ENCODE assay signal across 26 cellular contexts in genomic region chr11:102989379-102990047, GRCh38. TPM values are rescaled to one million over a fixed set of nuclear protein-coding genes. Genes with fewer than 3 reads are reported as not detected.
DNase-seq lines count a peak whose midpoint lies in the region; ATAC-seq and TF ChIP-seq lines count a peak whose summit lies in the region.
"Had no signal": no experiment of that assay in that cellular context is flagged by ENCODE, and none has a peak within 500 bp of the region (broad histone marks: within the 10 kb centered on the region; RNA-seq: fewer than 3 reads in every experiment).

No MANE protein-coding gene starts in this region.

- no peaks in the 10 kb centered on the region for H3K79me2 ChIP-seq in fibroblast of lung (ENCODE audit: control insufficient read depth, insufficient read depth, low read length)

- CTCF ChIA-PET in AG04450 (lab: Charles Lee) (interaction anchor here (0.7 to 1.1 kb wide), 3 partner anchors 47 to 73 kb away, joined by 3 read pairs; no protein-coding TSS in a partner anchor), RWPE1 (lab: Yijun Ruan, JAX) (no interaction called here)

- peak overlapping the region; percentile 53 for H3K27ac ChIP-seq in AG04450 (ENCODE audit: low read depth, low read length)
- H3K27ac ChIP-seq in fibroblast of lung (ENCODE audit: insufficient read depth, low read length) = peak overlapping the region; percentile 22
- H3K27ac ChIP-seq in RWPE1 = no peak overlapping the region
- H3K27ac ChIP-seq: BLaER1 treated with 17β-estradiol and CSF1 and Interleukin-3, amounts not matched to agents 10 nM and 100 nM; neutrophil; psoas muscle; SJCRH30; VCaP had no signal

- no peak overlapping the region for H3K4me3 ChIP-seq in AG04450 (ENCODE audit: low read depth, low read length)
- no peak overlapping the region for H3K4me3 ChIP-seq in fibroblast of lung (replicated peaks in 1 of 4; ENCODE audit: control extremely low read depth in 1 of 4, insufficient read depth in 1 of 4, low read depth in 3 of 4, low read length in 4 of 4)
- H3K4me3 ChIP-seq: BLaER1 treated with 17β-estradiol and CSF1 and Interleukin-3, amounts not matched to agents 10 nM and 100 nM; HAP-1; K562; psoas muscle; SJCRH30 had no signal

- peaks cover 10% of the 10 kb centered on the region for H3K4me1 ChIP-seq in fibroblast of lung (ENCODE audit: control insufficient read depth, extremely low read depth, insufficient read depth, low read length)
- H3K4me1 ChIP-seq: HAP-1, psoas muscle, SJCRH30 had no signal

- H3K9me3 ChIP-seq in AG04450 (ENCODE audit: control insufficient read depth, insufficient read depth, low read length) (no peaks in the 10 kb centered on the region), fibroblast of lung (ENCODE audit: control insufficient read depth, insufficient read depth, low read depth, low read length) (no peaks in the 10 kb centered on the region)
- H3K9me3 ChIP-seq: BLaER1 treated with 17β-estradiol and CSF1 and Interleukin-3, amounts not matched to agents 10 nM and 100 nM; HAP-1; neutrophil; psoas muscle; SJCRH30 had no signal

- H3K4me2 ChIP-seq in fibroblast of lung (ENCODE audit: extremely low read depth, insufficient read depth, low read length) = peak overlapping the region; percentile 72
- H3K4me2 ChIP-seq: BLaER1 treated with 17β-estradiol and CSF1 and Interleukin-3, amounts not matched to agents 10 nM and 100 nM had no signal

- H3K9ac ChIP-seq in fibroblast of lung (ENCODE audit: insufficient read depth, low read length) = no peak overlapping the region
- H3K9ac ChIP-seq: BLaER1 treated with 17β-estradiol and CSF1 and Interleukin-3, amounts not matched to agents 10 nM and 100 nM had no signal

- ATAC-seq in SK-N-SH treated with all-trans-retinoic acid at 6 μM for 48 hours = peak; percentile 66
- ATAC-seq: K562, left cardiac atrium, psoas muscle, T-helper 17 cell had no signal

- H3K27me3 ChIP-seq in AG04450 (ENCODE audit: control insufficient read depth, insufficient read depth, low read length) (no peaks in the 10 kb centered on the region), fibroblast of lung (ENCODE audit: control insufficient read depth, insufficient read depth, low read length) (no peaks in the 10 kb centered on the region)
- H3K27me3 ChIP-seq: BLaER1 treated with 17β-estradiol and CSF1 and Interleukin-3, amounts not matched to agents 10 nM and 100 nM; SJCRH30 had no signal

- POLR2A ChIA-PET in AG04450 (lab: Yijun Ruan, JAX) (interaction anchor here (0.7 kb wide), 1 partner anchor 12 kb away, joined by 5 read pairs; no protein-coding TSS in a partner anchor), RWPE1 (lab: Yijun Ruan, JAX; ENCODE audit: low non-redundant PET) (no interaction called here)

- DNase-seq in AG04450 (ENCODE audit: low read depth, low spot score) (no peak), H4 (ENCODE audit: low spot score) (peak; percentile 20), fibroblast of lung (ENCODE audit: low read depth in 2 of 2) (peak; percentile 48 to 72), SHP77 (lab: John Stamatoyannopoulos, UW) (no peak), hippocampal formation (lab: John Stamatoyannopoulos, UW) (no peak), RWPE1 (ENCODE audit: low spot score) (no peak)
- no peak for DNase-seq in activated naive CD4-positive, alpha-beta T cell (lab: John Stamatoyannopoulos, UW)
- DNase-seq: activated CD4-positive, alpha-beta T cell treated with anti-CD3 and anti-CD28 coated beads, Interleukin-2, amount 50 U/mL, for 1 hour; activated naive CD4-positive, alpha-beta T cell treated with anti-CD3 and anti-CD28 coated beads, Interleukin-2, amount 50 U/mL, for 16 hours; COR-L47; DMS79; glutamatergic neuron; left cardiac atrium; NCI-H1436 treated with DMSO at 0.1 percent for 48 hours; NCI-H510A treated with DMSO at 0.1 percent for 48 hours; psoas muscle; SJCRH30; T-helper 17 cell had no signal

- H4K20me1 ChIP-seq in fibroblast of lung (ENCODE audit: control insufficient read depth, extremely low read depth, insufficient read depth, low read length) = no peaks in the 10 kb centered on the region
- H4K20me1 ChIP-seq: BLaER1 treated with 17β-estradiol and CSF1 and Interleukin-3, amounts not matched to agents 10 nM and 100 nM had no signal

- H2AFZ ChIP-seq in fibroblast of lung (ENCODE audit: low read length) = peak overlapping the region; percentile 63

- no peaks in the 10 kb centered on the region for H3K36me3 ChIP-seq in fibroblast of lung (ENCODE audit: control insufficient read depth, insufficient read depth, low read length)
- H3K36me3 ChIP-seq: BLaER1 treated with 17β-estradiol and CSF1 and Interleukin-3, amounts not matched to agents 10 nM and 100 nM; HAP-1; neutrophil; SJCRH30 had no signal

- TF ChIP-seq CTCF in AG04450 (IDR thresholded peaks at IDR 0.05; ENCODE audit: low read depth, low read length) (peak; percentile 22), fibroblast of lung (conservative IDR thresholded peaks at IDR 0.05 in 1 of 2, IDR thresholded peaks at IDR 0.05 in 1 of 2; ENCODE audit: low read depth in 1 of 2, low read length in 2 of 2) (peak; percentile 13 to 16), RWPE1 (conservative IDR thresholded peaks at IDR 0.05; ENCODE audit: low read depth) (no peak)

TF ChIP-seq in SK-N-SH treated with all-trans-retinoic acid at 6 μM for 48 hours, 23 proteins besides CTCF, POLR2A, EP300 and RAD21:
- no peak for TF ChIP-seq ZNF565 (CRISPR knock-in tag; conservative IDR thresholded peaks at IDR 0.05; ENCODE audit: low read depth)
- no peak for TF ChIP-seq CREB5 (CRISPR knock-in tag; IDR thresholded peaks at IDR 0.05; ENCODE audit: low read depth)

RNA-seq across cellular contexts. Expression of gene MMP13, which starts 34.0 kb away (rescaled TPM):
- polyA plus RNA-seq in AG04450 (2011; rRNA removed) (not detected in 2 replicates), fibroblast of lung (not detected in 2 replicates)
- polyA minus RNA-seq in AG04450 (2011; rRNA and poly(A)+ RNA removed) = not detected in 2 replicates
- total RNA-seq in H4 (2014; rRNA removed; shearing (Covaris generic)) = 14.9 and 15.8 TPM in 2 replicates
- total RNA-seq in fibroblast of lung = not detected in 2 replicates
- not detected in 2 replicates for polyA plus RNA-seq in fibroblast of lung (2012)
- not detected in 2 replicates for polyA minus RNA-seq in fibroblast of lung (ENCODE audit: low replicate concordance)
- total RNA-seq: activated T-helper 1 cell treated with anti-CD3 and anti-CD28 coated beads, Interleukin-12 subunit alpha, Interleukin-12 subunit beta, Interleukin-2, Interleukin-4 antibody, amounts not matched to agents 30 ng/mL and 10 ng/mL and 1 ng/mL, durations not matched to agents 14 hours and 24 hours and 36 hours; cardiac septum; K562; left cardiac atrium; psoas muscle; SJCRH30; T-helper 17 cell had no signal
- polyA plus RNA-seq: K562, psoas muscle had no signal

Comparison
In these comparisons a context has a peak if more than half of its experiments do, and no peak if none do; other contexts are left out.
1. DNase-seq: peak in H4 (single experiment) and fibroblast of lung (2 of 2); none in AG04450 (single experiment), activated naive CD4-positive, alpha-beta T cell (0 of 4), SHP77 (0 of 2), hippocampal formation (0 of 2) and RWPE1 (single experiment).
2. RNA of gene MMP13, which starts 34.0 kb away (total RNA-seq): 14.9 to 15.8 TPM in H4; not detected in fibroblast of lung; every median in the first group is over 10 times any median in the second.